Comparison of ENCODE assay signal across 21 cellular contexts in the genomic region with DNA sequence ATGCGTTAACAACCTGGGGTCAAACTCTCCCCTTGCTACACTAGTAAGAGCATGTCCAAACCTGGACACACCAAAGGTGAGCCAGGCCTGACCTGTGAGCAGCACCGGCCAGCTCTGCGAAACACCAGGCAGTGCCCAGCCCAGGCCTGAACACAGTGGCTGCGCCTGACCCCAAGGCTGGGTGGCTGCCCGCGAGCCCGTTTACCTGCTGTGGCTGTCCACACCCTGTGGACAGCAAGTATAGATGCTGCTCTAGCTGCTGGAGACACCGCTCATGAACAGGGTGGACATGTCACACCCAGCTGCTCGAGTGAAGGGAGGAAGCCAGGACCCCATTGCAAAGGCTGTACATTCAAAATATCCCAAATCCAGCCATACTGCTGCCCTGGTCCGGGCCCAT. TPM values are rescaled to one million over a fixed set of nuclear protein-coding genes. Genes with fewer than 3 reads are reported as not detected.
DNase-seq lines count a peak whose midpoint lies in the region; ATAC-seq and TF ChIP-seq lines count a peak whose summit lies in the region.
"Had no signal": no experiment of that assay in that cellular context is flagged by ENCODE, and none has a peak within 500 bp of the region (broad histone marks: within the 10 kb centered on the region; RNA-seq: fewer than 3 reads in every experiment).

No MANE protein-coding gene starts in this region.

- peak; percentile 59 for DNase-seq in RWPE2 (ENCODE audit: low spot score)
- DNase-seq in endodermal cell: peak; percentile 36
- DNase-seq in neural progenitor cell (ENCODE audit: low spot score): no peak
- no peak for DNase-seq in cerebellar nuclear complex (lab: John Stamatoyannopoulos, UW)
- DNase-seq in effector memory CD4-positive, alpha-beta T cell: no peak
- no peak for DNase-seq in Peyer's patch
- DNase-seq: 8988T, COR-L47, DMS153, KG1, NCI-H1105, NCI-H1694 treated with DMSO at 0.1 percent for 48 hours, NCI-H446, NCI-H748 treated with DMSO at 0.1 percent for 48 hours, SHP77 treated with DMSO at 0.1 percent for 48 hours had no signal

- H3K9ac ChIP-seq in BLaER1: peak overlapping the region; percentile 45; the same call in 1 of the 2 replicates
- H3K9ac ChIP-seq in endodermal cell (ENCODE audit: extremely low read depth, low read length, poor library complexity, severe bottlenecking): no peak overlapping the region
- no peak overlapping the region for H3K9ac ChIP-seq in neural progenitor cell

- no peak overlapping the region for H2AFZ ChIP-seq in neural progenitor cell (replicated peaks)

- H3K36me3 Mint-ChIP-seq in endodermal cell (ENCODE audit: low read depth) (peaks cover 35% of the 10 kb centered on the region), neural progenitor cell (peaks cover 10% of the 10 kb centered on the region)

- peaks cover 6% of the 10 kb centered on the region for H3K27me3 Mint-ChIP-seq in endodermal cell (ENCODE audit: insufficient read depth)
- peaks cover 6% of the 10 kb centered on the region for H3K27me3 Mint-ChIP-seq in neural progenitor cell (ENCODE audit: insufficient read depth, low read depth)

- H3K4me3 Mint-ChIP-seq in endodermal cell (no peak overlapping the region), neural progenitor cell (no peak overlapping the region)

- H3K79me2 ChIP-seq in neural progenitor cell (ENCODE audit: low read depth): peaks cover 17% of the 10 kb centered on the region

- H3K9me3 Mint-ChIP-seq in endodermal cell: no peaks in the 10 kb centered on the region
- no peaks in the 10 kb centered on the region for H3K9me3 Mint-ChIP-seq in neural progenitor cell
- H3K9me3 Mint-ChIP-seq: CD14-positive monocyte had no signal

- H3K27ac Mint-ChIP-seq in endodermal cell (no peak overlapping the region), neural progenitor cell (no peak overlapping the region)

- ATAC-seq in RWPE2 (ENCODE audit: low read depth): no peak
- ATAC-seq in HG03521 (IDR thresholded peaks at IDR 0.05; ENCODE audit: unreplicated experiment): no peak
- ATAC-seq: HCT116 had no signal

- H3K4me3 ChIP-seq in BLaER1 (no peak overlapping the region), RWPE2 (ENCODE audit: severe bottlenecking) (no peak overlapping the region), endodermal cell (ENCODE audit: low read length) (peak overlapping the region; percentile 23), neural progenitor cell (no peak overlapping the region), Peyer's patch (no peak overlapping the region)
- H3K4me3 ChIP-seq in effector memory CD4-positive, alpha-beta T cell (ENCODE audit: insufficient read depth, low read depth, low read length, poor library complexity, severe bottlenecking): no peak overlapping the region

- H3K36me3 ChIP-seq in BLaER1: peaks cover 39% of the 10 kb centered on the region
- peaks cover 30% of the 10 kb centered on the region for H3K36me3 ChIP-seq in RWPE2 (ENCODE audit: low read depth)
- H3K36me3 ChIP-seq in endodermal cell (ENCODE audit: control insufficient read depth, insufficient read depth, low read length): peaks cover 36% of the 10 kb centered on the region
- H3K36me3 ChIP-seq in neural progenitor cell: no peaks in the 10 kb centered on the region
- peaks cover 15% of the 10 kb centered on the region for H3K36me3 ChIP-seq in effector memory CD4-positive, alpha-beta T cell (ENCODE audit: control insufficient read depth, insufficient read depth, low read length)
- H3K36me3 ChIP-seq in Peyer's patch: no peaks in the 10 kb centered on the region

- H3K27me3 ChIP-seq in BLaER1: no peaks in the 10 kb centered on the region
- H3K27me3 ChIP-seq in RWPE2 (ENCODE audit: insufficient read depth, poor library complexity, severe bottlenecking): no peaks in the 10 kb centered on the region
- H3K27me3 ChIP-seq in endodermal cell (ENCODE audit: control insufficient read depth, insufficient read depth, low read length, poor library complexity, severe bottlenecking): peaks cover 9% of the 10 kb centered on the region
- peaks cover 17% of the 10 kb centered on the region for H3K27me3 ChIP-seq in neural progenitor cell
- H3K27me3 ChIP-seq in effector memory CD4-positive, alpha-beta T cell (replicated peaks; ENCODE audit: control insufficient read depth, insufficient read depth, low read length, poor library complexity, severe bottlenecking): no peaks in the 10 kb centered on the region
- no peaks in the 10 kb centered on the region for H3K27me3 ChIP-seq in Peyer's patch

- peak overlapping the region; percentile 99 for H3K4me2 ChIP-seq in BLaER1
- H3K4me2 ChIP-seq in neural progenitor cell: peak overlapping the region; percentile 95

- H4K20me1 ChIP-seq in BLaER1 (peaks cover 48% of the 10 kb centered on the region), neural progenitor cell (ENCODE audit: low read depth) (peaks cover 36% of the 10 kb centered on the region)

- no peak for TF ChIP-seq POLR2A in Peyer's patch (IDR thresholded peaks at IDR 0.05)

- WGBS in endodermal cell (ENCODE audit: insufficient coverage in 1 of 2, insufficient read length in 1 of 2), 2 experiments: 94 to 97% methylated on average over 5 to 10 of the region's 10 CpGs

- no peaks in the 10 kb centered on the region for H3F3A ChIP-seq in neural progenitor cell (ENCODE audit: low read depth)

- 0 out of 2 replicates have a peak overlapping the region, but pooled peaks have one; percentile 49 for H3K27ac ChIP-seq in BLaER1
- no peak overlapping the region for H3K27ac ChIP-seq in RWPE2 (ENCODE audit: poor library complexity, severe bottlenecking)
- no peak overlapping the region for H3K27ac ChIP-seq in endodermal cell (ENCODE audit: low read depth, low read length)
- H3K27ac ChIP-seq in neural progenitor cell: no peak overlapping the region
- no peak overlapping the region for H3K27ac ChIP-seq in effector memory CD4-positive, alpha-beta T cell (ENCODE audit: insufficient read depth, low read length, poor library complexity, severe bottlenecking)
- H3K27ac ChIP-seq in Peyer's patch: no peak overlapping the region

- TF ChIP-seq CTCF in RWPE2 (IDR thresholded peaks at IDR 0.05; ENCODE audit: poor library complexity, severe bottlenecking): no peak
- TF ChIP-seq CTCF in endodermal cell (conservative IDR thresholded peaks at IDR 0.05): no peak
- no peak for TF ChIP-seq CTCF in neural progenitor cell (IDR thresholded peaks at IDR 0.05)
- TF ChIP-seq CTCF in Peyer's patch (IDR thresholded peaks at IDR 0.05): no peak

- H3K9me3 ChIP-seq in BLaER1 (no peaks in the 10 kb centered on the region), RWPE2 (ENCODE audit: severe bottlenecking) (no peaks in the 10 kb centered on the region), endodermal cell (ENCODE audit: control insufficient read depth, low read length) (peaks cover 12% of the 10 kb centered on the region), neural progenitor cell (ENCODE audit: low read depth) (no peaks in the 10 kb centered on the region), Peyer's patch (no peaks in the 10 kb centered on the region)
- no peaks in the 10 kb centered on the region for H3K9me3 ChIP-seq in effector memory CD4-positive, alpha-beta T cell (ENCODE audit: control insufficient read depth, low read length)

- H3K4me1 Mint-ChIP-seq in endodermal cell (peaks cover 17% of the 10 kb centered on the region), neural progenitor cell (peaks cover 16% of the 10 kb centered on the region)

- H3K4me1 ChIP-seq in BLaER1: peaks cover 44% of the 10 kb centered on the region
- H3K4me1 ChIP-seq in RWPE2 (ENCODE audit: insufficient read depth, poor library complexity, severe bottlenecking): no peaks in the 10 kb centered on the region
- peaks cover 10% of the 10 kb centered on the region for H3K4me1 ChIP-seq in endodermal cell (ENCODE audit: control insufficient read depth, insufficient read depth, low read length)
- H3K4me1 ChIP-seq in neural progenitor cell: peaks cover 11% of the 10 kb centered on the region
- H3K4me1 ChIP-seq in effector memory CD4-positive, alpha-beta T cell (ENCODE audit: control insufficient read depth, insufficient read depth, low read length, poor library complexity, severe bottlenecking): peaks cover 13% of the 10 kb centered on the region
- peaks cover 0 to 19% (median 2%) of the 10 kb centered on the region in 4 donors for H3K4me1 ChIP-seq in Peyer's patch

RNA-seq across cellular contexts. Expression of gene CCDC27, which starts 7.6 kb away (rescaled TPM):
- total RNA-seq in endodermal cell (not detected), neural progenitor cell (ENCODE audit: low replicate concordance) (not detected in 2 replicates), Peyer's patch (not detected)
- polyA plus RNA-seq in endodermal cell (2013, experiment 1 of 2): not detected
- not detected for polyA plus RNA-seq in endodermal cell (2013, experiment 2 of 2)
- total RNA-seq: HT1080, MCF 10A had no signal
- polyA plus RNA-seq: CD14-positive monocyte had no signal

RNA-seq across cellular contexts. Expression of gene SMIM1, which starts 27.9 kb away (rescaled TPM):
- total RNA-seq in endodermal cell (10 to 100 TPM; 11.1 to 15.0 TPM), neural progenitor cell (ENCODE audit: low replicate concordance) (9.1 TPM in 1 of 2 replicates, not detected in the other), Peyer's patch (not detected)
- polyA plus RNA-seq in endodermal cell (2013, experiment 1 of 2): 8.3 TPM
- polyA plus RNA-seq in endodermal cell (2013, experiment 2 of 2): 6.1 TPM
- total RNA-seq: MCF 10A had no signal

RNA-seq across cellular contexts. Expression of gene LRRC47, which starts 51.7 kb away (rescaled TPM):
- total RNA-seq in endodermal cell: 10 to 100 TPM; 49.9 to 59.7 TPM
- 33.6 TPM for polyA plus RNA-seq in endodermal cell (2013, experiment 1 of 2)
- polyA plus RNA-seq in endodermal cell (2013, experiment 2 of 2): 31.0 TPM
- total RNA-seq in neural progenitor cell (ENCODE audit: low replicate concordance): 32.5 and 51.0 TPM in 2 replicates
- total RNA-seq in Peyer's patch: 10 to 100 TPM; 31.3 to 99.0 (median 40.8) TPM

Comparison
In these comparisons a context has a peak if more than half of its experiments do, and no peak if none do; other contexts are left out.
1. DNase-seq: peak in RWPE2 (single experiment) and endodermal cell (single experiment); none in neural progenitor cell (single experiment), cerebellar nuclear complex (0 of 2), effector memory CD4-positive, alpha-beta T cell (0 of 3) and Peyer's patch (0 of 3).